Comparison of ENCODE assay signal across 26 cellular contexts in genomic region chr14:90866822-90867221, GRCh38.
"Had no signal": no experiment of that assay in that cellular context is flagged by ENCODE, and none has a peak within 500 bp of the region (broad histone marks: within the 10 kb centered on the region; RNA-seq: fewer than 3 reads in every experiment).

No MANE protein-coding gene starts in this region.

- H3K36me3 ChIP-seq: lower lobe of right lung, pancreas, prostate gland, right lobe of liver, thyroid gland, transverse colon, vagina had no signal

- ATAC-seq: lower lobe of right lung; naive thymus-derived CD8-positive, alpha-beta T cell; pancreas; right lobe of liver; stimulated activated naive B cell treated with anti-CD40 and anti-IgM and Interleukin-4, amounts not matched to agents 10 μg/mL and 1 μg/mL and 100 μg/mL, for 72 hours; stimulated activated naive CD8-positive, alpha-beta T cell treated with anti-CD3 and anti-CD28 coated beads, Interleukin-15, Interleukin-2, amounts not matched to agents 100 U/mL and 50 U/mL, for 24 hours had no signal

- H3K27me3 ChIP-seq: pancreas, right lobe of liver, stomach, testis, thyroid gland, transverse colon, upper lobe of left lung, vagina had no signal

- DNase-seq: hypothalamus; immature natural killer cell; kidney; lower lobe of right lung; mammary epithelial cell; mesenchymal stem cell; naive thymus-derived CD8-positive, alpha-beta T cell; nucleus accumbens; pancreas; posterior cingulate gyrus; retina; right lobe of liver; stimulated activated CD4-positive, alpha-beta T cell treated with anti-CD3 and anti-CD28 coated beads, Interleukin-12 subunit alpha, Interleukin-12 subunit beta, amount 100 ng/mL, for 4 hours; stimulated activated CD4-positive, alpha-beta T cell treated with anti-CD3 and anti-CD28 coated beads, Interleukin-15, amount 100 ng/mL, for 24 hours; stimulated activated CD4-positive, alpha-beta T cell treated with anti-CD3 and anti-CD28 coated beads, Interleukin-2, amount 100 ng/mL, for 24 hours; stimulated activated CD4-positive, alpha-beta T cell treated with anti-CD3 and anti-CD28 coated beads, Interleukin-4, amount 100 ng/mL, for 1 hour; stimulated activated naive B cell treated with anti-CD40 and anti-IgM and Interleukin-4, amounts not matched to agents 10 μg/mL and 1 μg/mL and 100 μg/mL, for 72 hours; stimulated activated naive CD8-positive, alpha-beta T cell treated with anti-CD3 and anti-CD28 coated beads, Interleukin-15, Interleukin-2, amounts not matched to agents 100 U/mL and 50 U/mL, for 24 hours; stomach; testis; thyroid gland; transverse colon; upper lobe of left lung had no signal

- H3K27ac ChIP-seq: lower lobe of right lung, pancreas, prostate gland, right lobe of liver, stomach, testis, thyroid gland, upper lobe of left lung, vagina had no signal

- H3K9me3 ChIP-seq: lower lobe of right lung, pancreas, prostate gland, right lobe of liver, stomach, testis, thyroid gland, transverse colon, upper lobe of left lung, vagina had no signal

- H3K4me1 ChIP-seq: lower lobe of right lung, pancreas, prostate gland, right lobe of liver, testis, thyroid gland, upper lobe of left lung had no signal

- H3K4me3 ChIP-seq: lower lobe of right lung, pancreas, prostate gland, right lobe of liver, skin epidermis, stomach, testis, thyroid gland, transverse colon, upper lobe of left lung, vagina had no signal
